Comparison of ENCODE assay signal across 1 cellular context in the genomic region with DNA sequence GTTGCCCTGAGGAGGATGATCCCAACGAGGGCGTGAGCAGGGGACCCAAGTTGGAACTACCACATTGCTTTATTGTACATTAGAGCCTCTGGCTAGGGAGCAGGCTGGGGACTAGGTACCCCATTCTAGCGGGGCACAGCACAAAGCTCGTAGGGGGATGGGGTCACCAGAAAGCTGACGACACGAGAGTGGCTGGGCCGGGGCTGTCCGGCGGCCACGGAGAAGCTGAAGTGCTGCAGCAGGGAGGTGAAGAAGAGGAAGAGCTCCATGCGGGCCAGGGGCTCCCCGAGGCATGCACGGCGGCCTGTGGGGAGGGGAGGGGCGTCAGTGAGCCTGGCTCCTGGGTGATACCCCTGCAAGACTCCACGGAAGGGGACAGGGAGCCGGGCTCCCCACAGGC. TPM values are rescaled to one million over a fixed set of nuclear protein-coding genes. Genes with fewer than 3 reads are reported as not detected.
"Had no signal": no experiment of that assay in that cellular context is flagged by ENCODE, and none has a peak within 500 bp of the region (broad histone marks: within the 10 kb centered on the region; RNA-seq: fewer than 3 reads in every experiment).

No MANE protein-coding gene starts in this region.

RNA-seq across cellular contexts. Expression of a gene that starts 9.5 kb away (rescaled TPM):
- total RNA-seq: M059J had no signal
